ENCODE assay signal across 1 cellular context in genomic region chr1:95072532-95073419, GRCh38.
A peak's percentile ranks its signal among the peaks of the same experiment; 100 is the strongest.
TF ChIP-seq lines count a peak whose summit lies in the region.

TSS of gene ALG14 (minus strand) at chr1:95072951. CDS start at chr1:95072898, 53 bp downstream.

TF ChIP-seq in HepG2, 621 proteins besides CTCF, POLR2A, EP300 and RAD21 (continued from another document and continues in another):
- TF ChIP-seq ZNF280D (CRISPR knock-in tag; IDR thresholded peaks at IDR 0.05) (0 out of 2 replicates have a peak, but pooled peaks have one; percentile 56), YY1 (IDR thresholded peaks at IDR 0.05; ENCODE audit: insufficient read depth, insufficient replicate concordance, low read depth, low read length) (peak; percentile 56), LRRFIP1 (CRISPR knock-in tag; conservative IDR thresholded peaks at IDR 0.05) (no peak), DPF2 (CRISPR knock-in tag; IDR thresholded peaks at IDR 0.05; ENCODE audit: borderline replicate concordance, low read depth) (no peak), HHEX (CRISPR knock-in tag; IDR thresholded peaks at IDR 0.05) (no peak), HMG20B (CRISPR knock-in tag; conservative IDR thresholded peaks at IDR 0.05) (no peak), ELF3 (CRISPR knock-in tag; IDR thresholded peaks at IDR 0.05) (peak; percentile 75), IRF2 (CRISPR knock-in tag; IDR thresholded peaks at IDR 0.05) (peak; percentile 86), ZC3H13 (CRISPR knock-in tag; IDR thresholded peaks at IDR 0.05) (no peak), ZNF704 (CRISPR knock-in tag; IDR thresholded peaks at IDR 0.05; ENCODE audit: borderline replicate concordance) (peak; percentile 82; the same call in 1 of the 2 replicates), PHF5A (CRISPR knock-in tag; IDR thresholded peaks at IDR 0.05; ENCODE audit: low read depth, unreplicated experiment) (no peak), SMYD3 (CRISPR knock-in tag; IDR thresholded peaks at IDR 0.05) (no peak), ZSCAN5A (CRISPR knock-in tag; IDR thresholded peaks at IDR 0.05; ENCODE audit: borderline replicate concordance) (no peak; the same call in 1 of the 2 replicates), ZNF569 (CRISPR knock-in tag; IDR thresholded peaks at IDR 0.05; ENCODE audit: borderline replicate concordance) (0 out of 2 replicates have a peak, but pooled peaks have one; percentile 64), RFX3 (CRISPR knock-in tag; IDR thresholded peaks at IDR 0.05) (no peak), RCOR2 (CRISPR knock-in tag; IDR thresholded peaks at IDR 0.05) (0 out of 2 replicates have a peak, but pooled peaks have one; percentile 13), TEF (CRISPR knock-in tag; IDR thresholded peaks at IDR 0.05) (no peak), POGK (CRISPR knock-in tag; conservative IDR thresholded peaks at IDR 0.05) (peak; percentile 70; the same call in 1 of the 2 replicates), GMEB1 (CRISPR knock-in tag; IDR thresholded peaks at IDR 0.05; ENCODE audit: borderline replicate concordance) (peak; percentile 90), RNF2 (conservative IDR thresholded peaks at IDR 0.05; ENCODE audit: low read depth) (0 out of 2 replicates have a peak, but pooled peaks have one; percentile 50), FOXO1 (CRISPR knock-in tag; IDR thresholded peaks at IDR 0.05) (peak; percentile 59; the same call in 1 of the 2 replicates), THYN1 (CRISPR knock-in tag; IDR thresholded peaks at IDR 0.05; ENCODE audit: borderline replicate concordance, low read depth) (no peak), HMG20A (CRISPR knock-in tag; IDR thresholded peaks at IDR 0.05; ENCODE audit: borderline replicate concordance) (no peak), ZNF574 (CRISPR knock-in tag; IDR thresholded peaks at IDR 0.05) (peak; percentile 99), HNRNPLL (IDR thresholded peaks at IDR 0.05; ENCODE audit: low read depth, low read length, poor library complexity, severe bottlenecking) (peak; percentile 98), SMARCC2 (IDR thresholded peaks at IDR 0.05) (no peak), ZBTB20 (CRISPR knock-in tag; IDR thresholded peaks at IDR 0.05; ENCODE audit: borderline replicate concordance, low read depth) (no peak), KLF11 (CRISPR knock-in tag; IDR thresholded peaks at IDR 0.05) (no peak), ZNF275 (CRISPR knock-in tag; IDR thresholded peaks at IDR 0.05; ENCODE audit: borderline replicate concordance) (no peak), ZNF350 (CRISPR knock-in tag; IDR thresholded peaks at IDR 0.05; ENCODE audit: borderline replicate concordance, low read depth) (peak; percentile 88), KLF12 (CRISPR knock-in tag; IDR thresholded peaks at IDR 0.05; ENCODE audit: borderline replicate concordance) (peak; percentile 58; the same call in 1 of the 2 replicates), ATF4 (CRISPR knock-in tag; IDR thresholded peaks at IDR 0.05) (peak in 1 of 2 experiments; percentile 89; a peak in 2 of 4 replicates), ZNF414 (CRISPR knock-in tag; IDR thresholded peaks at IDR 0.05) (0 out of 2 replicates have a peak, but pooled peaks have one; percentile 47), ZNF260 (CRISPR knock-in tag; IDR thresholded peaks at IDR 0.05; ENCODE audit: borderline replicate concordance, low read depth) (no peak), CENPT (CRISPR knock-in tag; IDR thresholded peaks at IDR 0.05; ENCODE audit: low read depth) (no peak), CC2D1A (CRISPR knock-in tag; IDR thresholded peaks at IDR 0.05) (no peak), ATF7 (IDR thresholded peaks at IDR 0.05) (no peak), ATF7 (CRISPR knock-in tag; IDR thresholded peaks at IDR 0.05) (no peak), CREB1 (IDR thresholded peaks at IDR 0.05) (0 out of 2 replicates have a peak, but pooled peaks have one; percentile 31), CREB1 (CRISPR knock-in tag; IDR thresholded peaks at IDR 0.05) (peak; percentile 88), MIER2 (CRISPR knock-in tag; IDR thresholded peaks at IDR 0.05) (no peak), ZSCAN12 (CRISPR knock-in tag; IDR thresholded peaks at IDR 0.05) (no peak), KDM5A (IDR thresholded peaks at IDR 0.05; ENCODE audit: borderline replicate concordance, low read length) (peak; percentile 94), SMAD1 (CRISPR knock-in tag; IDR thresholded peaks at IDR 0.05; ENCODE audit: borderline replicate concordance, low read depth) (no peak), RFXANK (CRISPR knock-in tag; IDR thresholded peaks at IDR 0.05) (no peak)
